In genomic region chr9:113452206-113452605, GRCh38 we compare ENCODE assay signal across 16 cellular contexts. TPM values are rescaled to one million over a fixed set of nuclear protein-coding genes. Genes with fewer than 3 reads are reported as not detected.
DNase-seq lines count a peak whose midpoint lies in the region; ATAC-seq, FAIRE-seq and TF ChIP-seq lines count a peak whose summit lies in the region.
"Had no signal": no experiment of that assay in that cellular context is flagged by ENCODE, and none has a peak within 500 bp of the region (broad histone marks: within the 10 kb centered on the region; RNA-seq: fewer than 3 reads in every experiment).

No MANE protein-coding gene starts in this region.

- no peaks in the 10 kb centered on the region for H3K27me3 ChIP-seq in left ventricle myocardium inferior (ENCODE audit: low read depth)
- no peaks in the 10 kb centered on the region; a peak in 1 of 5 replicates for H3K27me3 ChIP-seq in K562 (ENCODE audit: control insufficient read depth in 2 of 2, insufficient read depth in 2 of 2, low read length in 2 of 2)
- no peaks in the 10 kb centered on the region for H3K27me3 ChIP-seq in WERI-Rb-1 (ENCODE audit: insufficient read depth, low read depth, severe bottlenecking)
- H3K27me3 ChIP-seq: BLaER1 treated with 17β-estradiol and CSF1 and Interleukin-3, amounts not matched to agents 10 nM and 100 nM had no signal

- no peaks in the 10 kb centered on the region for H3K9me1 ChIP-seq in K562 (ENCODE audit: control insufficient read depth, insufficient read depth, low read length)

- WGBS in K562 (ENCODE audit: insufficient coverage, low coverage, missing lambda C conversion rate): 20% methylated on average over 3 of the region's 3 CpGs

- H3K4me3 Mint-ChIP-seq in neural crest cell: no peak overlapping the region
- H3K4me3 Mint-ChIP-seq: CD4-positive, CD25-positive, alpha-beta regulatory T cell; HFFc6 had no signal

- peak overlapping the region; percentile 54 for H3K27ac Mint-ChIP-seq in neural crest cell (ENCODE audit: unreplicated experiment)
- H3K27ac Mint-ChIP-seq: HFFc6 had no signal

- POLR2A ChIA-PET in K562 (lab: Yijun Ruan, JAX): no interaction called here

- H3K79me2 ChIP-seq in K562 (ENCODE audit: control insufficient read depth, insufficient read depth, low read length): no peaks in the 10 kb centered on the region

- peaks cover 32% of the 10 kb centered on the region for H3K4me1 Mint-ChIP-seq in neural crest cell
- H3K4me1 Mint-ChIP-seq: CD4-positive, CD25-positive, alpha-beta regulatory T cell had no signal

- no peak for TF ChIP-seq CTCF in left ventricle myocardium inferior (IDR thresholded peaks at IDR 0.05; ENCODE audit: borderline replicate concordance)
- no peak for TF ChIP-seq CTCF in K562 (IDR thresholded peaks at IDR 0.05 in 2 of 3, conservative IDR thresholded peaks at IDR 0.05 in 1 of 3; ENCODE audit: insufficient read depth in 2 of 3, low read depth in 1 of 3, low read length in 3 of 3)
- TF ChIP-seq CTCF in neural crest cell (conservative IDR thresholded peaks at IDR 0.05): no peak
- TF ChIP-seq CTCF in WERI-Rb-1 (IDR thresholded peaks at IDR 0.05; ENCODE audit: low read depth, low read length): no peak

- H4K20me1 ChIP-seq in K562 (replicated peaks; ENCODE audit: control insufficient read depth, insufficient read depth, low read length): no peaks in the 10 kb centered on the region
- H4K20me1 ChIP-seq: BLaER1 treated with 17β-estradiol and CSF1 and Interleukin-3, amounts not matched to agents 10 nM and 100 nM had no signal

- H3K27me3 Mint-ChIP-seq in neural crest cell (ENCODE audit: low read depth): no peaks in the 10 kb centered on the region
- H3K27me3 Mint-ChIP-seq: CD4-positive, CD25-positive, alpha-beta regulatory T cell had no signal

- no peak overlapping the region for H3K4me3 ChIP-seq in left ventricle myocardium inferior
- H3K4me3 ChIP-seq in K562: no peak overlapping the region
- no peak overlapping the region for H3K4me3 ChIP-seq in WERI-Rb-1 (ENCODE audit: low read depth, low read length)
- H3K4me3 ChIP-seq: BLaER1 treated with 17β-estradiol and CSF1 and Interleukin-3, amounts not matched to agents 10 nM and 100 nM had no signal

- H2AFZ ChIP-seq in K562 (ENCODE audit: low read depth, low read length): no peak overlapping the region

- no peak overlapping the region for H3K9ac ChIP-seq in K562 (ENCODE audit: insufficient read depth in 1 of 2, low read depth in 2 of 2, low read length in 2 of 2)
- H3K9ac ChIP-seq: BLaER1 treated with 17β-estradiol and CSF1 and Interleukin-3, amounts not matched to agents 10 nM and 100 nM had no signal

- no peaks in the 10 kb centered on the region for H3K36me3 Mint-ChIP-seq in neural crest cell (ENCODE audit: low read depth)
- H3K36me3 Mint-ChIP-seq: CD4-positive, CD25-positive, alpha-beta regulatory T cell had no signal

- peaks cover 2% of the 10 kb centered on the region for H3K9me3 Mint-ChIP-seq in neural crest cell
- H3K9me3 Mint-ChIP-seq: HFFc6 had no signal

- no peak for TF ChIP-seq EP300 in K562 (IDR thresholded peaks at IDR 0.05; ENCODE audit: low read length)

- H3K4me2 ChIP-seq in K562 (ENCODE audit: insufficient read depth, low read length): no peak overlapping the region
- H3K4me2 ChIP-seq: BLaER1 treated with 17β-estradiol and CSF1 and Interleukin-3, amounts not matched to agents 10 nM and 100 nM had no signal

- intact Hi-C loops in left ventricle myocardium inferior (cut with micrococcal nuclease): loop anchor here (10.0 kb wide), 1 partner anchor 53 kb away; no protein-coding TSS in a partner anchor
- intact Hi-C loops in Right ventricle myocardium superior (cut with DNase I): loop anchor here (5.0 kb wide), 1 partner anchor 40 kb away; no protein-coding TSS in a partner anchor
- intact Hi-C loops in K562 (cut with micrococcal nuclease): no loop called here

- TF ChIP-seq RAD21 in K562 (CRISPR knock-in tag; conservative IDR thresholded peaks at IDR 0.05 in 1 of 2, IDR thresholded peaks at IDR 0.05 in 1 of 2): no peak

- no peak for TF ChIP-seq POLR2A in K562 (conservative IDR thresholded peaks at IDR 0.05)

- H3K27ac ChIP-seq in left ventricle myocardium inferior (replicated peaks) (peak overlapping the region; percentile 49), K562 (ENCODE audit: extremely low read depth, low read depth, low read length) (no peak overlapping the region), WERI-Rb-1 (no peak overlapping the region)
- H3K27ac ChIP-seq: BLaER1 treated with 17β-estradiol and CSF1 and Interleukin-3, amounts not matched to agents 10 nM and 100 nM had no signal

- no peaks in the 10 kb centered on the region for H3K9me3 ChIP-seq in left ventricle myocardium inferior (replicated peaks)
- no peaks in the 10 kb centered on the region for H3K9me3 ChIP-seq in K562 (replicated peaks; ENCODE audit: control insufficient read depth, insufficient read depth, low read depth, low read length)
- no peaks in the 10 kb centered on the region for H3K9me3 ChIP-seq in WERI-Rb-1 (ENCODE audit: severe bottlenecking)
- H3K9me3 ChIP-seq: BLaER1 treated with 17β-estradiol and CSF1 and Interleukin-3, amounts not matched to agents 10 nM and 100 nM had no signal

- CTCF ChIA-PET in K562 (lab: Yijun Ruan, JAX; ENCODE audit: low intra/inter-chr PET ratio): no interaction called here

- in situ Hi-C loops in K562 (cut with MboI): no loop called here

- H3K4me1 ChIP-seq in left ventricle myocardium inferior (peaks cover 45% of the 10 kb centered on the region), K562 (replicated peaks in 1 of 2; ENCODE audit: control insufficient read depth in 2 of 2, insufficient read depth in 2 of 2, low read length in 2 of 2) (peaks cover 5 to 15% of the 10 kb centered on the region in 2 experiments; a peak in 4 of 5 replicates)

- FAIRE-seq in K562 (lab: Jason Lieb, UNC): no peak
- FAIRE-seq: GM19239, H1 had no signal

- no peak for ATAC-seq in Right ventricle myocardium superior (ENCODE audit: poor library complexity)
- ATAC-seq in K562: no peak

- DNase-seq in left ventricle myocardium inferior (no peak), Right ventricle myocardium superior (no peak), K562 (ENCODE audit: extremely low read depth in 1 of 4, low spot score in 3 of 4) (no peak), neural crest cell (ENCODE audit: low read depth, low spot score) (no peak), NCI-H524 (lab: John Stamatoyannopoulos, UW) (no peak), WERI-Rb-1 (no peak), NCI-H1694 treated with DMSO at 0.1 percent for 48 hours (lab: John Stamatoyannopoulos, UW) (no peak)
- DNase-seq: ACHN; CD4-positive, CD25-positive, alpha-beta regulatory T cell; DMS53; GF-D8; HCEC 1CT; HFFc6 had no signal

- no peaks in the 10 kb centered on the region for H3K36me3 ChIP-seq in left ventricle myocardium inferior
- no peaks in the 10 kb centered on the region for H3K36me3 ChIP-seq in K562 (ENCODE audit: control insufficient read depth, insufficient read depth, low read length)
- H3K36me3 ChIP-seq in WERI-Rb-1: no peaks in the 10 kb centered on the region
- H3K36me3 ChIP-seq: BLaER1 treated with 17β-estradiol and CSF1 and Interleukin-3, amounts not matched to agents 10 nM and 100 nM had no signal

- no TSS peak for BruUV-seq in K562 (replicated peaks; lab: Mats Ljungman, UMichigan)

RNA-seq across cellular contexts. Expression of gene RGS3, which starts 11.3 kb away (rescaled TPM):
- 187 TPM for total RNA-seq in left ventricle myocardium inferior
- total RNA-seq in Right ventricle myocardium superior: 138 TPM
- 1.8 and 5.3 TPM in 2 replicates for total RNA-seq in K562 (2011; cell fraction: chromatin; rRNA removed; ENCODE audit: low replicate concordance)
- 3.2 and 3.3 TPM in 2 replicates for total RNA-seq in K562 (2011; cell fraction: nucleolus; rRNA removed)
- total RNA-seq in K562 (2011; cell fraction: nucleoplasm; rRNA removed): 2.8 and 3.2 TPM in 2 replicates
- 2.2 and 3.1 TPM in 2 replicates for total RNA-seq in K562 (2014; rRNA removed)
- total RNA-seq in K562 (2014; rRNA removed; fragmentation: Illumina TruSeq; extraction: Trizol): 0.95 and 1.1 TPM in 2 replicates
- 0.79 and 0.83 TPM in 2 replicates for total RNA-seq in K562 (2015; rRNA removed; fragmentation: Illumina TruSeq; extraction: Trizol)
- 2.9 and 3.0 TPM in 2 replicates for total RNA-seq in K562 (2021)
- 0.65 and 0.67 TPM in 2 replicates for polyA plus RNA-seq in K562 (2011; rRNA removed)
- polyA plus RNA-seq in K562 (2011; cell fraction: cytosol; rRNA removed): 0.66 and 0.88 TPM in 2 replicates
- 0.83 and 2.0 TPM in 2 replicates for polyA plus RNA-seq in K562 (2011; cell fraction: nucleus; rRNA removed)
- polyA plus RNA-seq in K562 (2012): 1.9 and 18.5 TPM in 2 replicates
- polyA plus RNA-seq in K562 (2014; fragmentation: Illumina TruSeq; extraction: Trizol): 2.1 TPM in 2 replicates
- under 1 TPM; 0.08 to 0.15 TPM for polyA plus RNA-seq in K562 (2014; fragmentation: Nextera tagmentation; extraction: Ambion mirVana)
- polyA plus RNA-seq in K562 (2014; rRNA removed): 1.7 TPM in 2 replicates
- 0.27 and 0.81 TPM in 2 replicates for polyA minus RNA-seq in K562 (2011; rRNA and poly(A)+ RNA removed)
- polyA minus RNA-seq in K562 (2011; cell fraction: cytosol; rRNA and poly(A)+ RNA removed): 0.95 and 2.0 TPM in 2 replicates
- polyA minus RNA-seq in K562 (2011; cell fraction: nucleus; rRNA and poly(A)+ RNA removed): 1.4 and 1.9 TPM in 2 replicates
- total RNA-seq in neural crest cell: 36.7 and 41.0 TPM in 2 replicates

RNA-seq across cellular contexts. Expression of gene C9orf43, which starts 41.7 kb away (rescaled TPM):
- total RNA-seq in left ventricle myocardium inferior (0.14 TPM), Right ventricle myocardium superior (0.27 TPM), K562 (2014; rRNA removed) (0.27 and 0.49 TPM in 2 replicates), K562 (2014; rRNA removed; fragmentation: Illumina TruSeq; extraction: Trizol) (0.29 and 0.33 TPM in 2 replicates), K562 (2015; rRNA removed; fragmentation: Illumina TruSeq; extraction: Trizol) (0.38 and 0.58 TPM in 2 replicates), K562 (2021) (0.27 and 0.63 TPM in 2 replicates), neural crest cell (0.68 and 0.77 TPM in 2 replicates)
- total RNA-seq in K562 (2011; cell fraction: chromatin; rRNA removed; ENCODE audit: low replicate concordance): 0.81 and 1.0 TPM in 2 replicates
- 0.66 and 0.83 TPM in 2 replicates for total RNA-seq in K562 (2011; cell fraction: nucleolus; rRNA removed)
- total RNA-seq in K562 (2011; cell fraction: nucleoplasm; rRNA removed): 1.4 and 3.1 TPM in 2 replicates
- polyA plus RNA-seq in K562 (2011; rRNA removed) (0.19 and 0.33 TPM in 2 replicates), K562 (2014; fragmentation: Illumina TruSeq; extraction: Trizol) (0.28 and 0.48 TPM in 2 replicates), K562 (2014; fragmentation: Nextera tagmentation; extraction: Ambion mirVana) (under 1 TPM; 0.21 to 0.31 TPM), K562 (2014; rRNA removed) (0.45 and 1.1 TPM in 2 replicates)
- 0.12 and 0.27 TPM in 2 replicates for polyA plus RNA-seq in K562 (2011; cell fraction: cytosol; rRNA removed)
- 0.18 and 0.32 TPM in 2 replicates for polyA plus RNA-seq in K562 (2011; cell fraction: nucleus; rRNA removed)
- polyA plus RNA-seq in K562 (2012): 0.18 and 0.44 TPM in 2 replicates
- polyA minus RNA-seq in K562 (2011; rRNA and poly(A)+ RNA removed): 0.72 and 0.74 TPM in 2 replicates
- not detected in 2 replicates for polyA minus RNA-seq in K562 (2011; cell fraction: cytosol; rRNA and poly(A)+ RNA removed)
- polyA minus RNA-seq in K562 (2011; cell fraction: nucleus; rRNA and poly(A)+ RNA removed): 0.81 and 0.89 TPM in 2 replicates

RNA-seq across cellular contexts. Expression of gene POLE3, which starts 41.7 kb away (rescaled TPM):
- total RNA-seq in left ventricle myocardium inferior (22.5 TPM), Right ventricle myocardium superior (20.6 TPM), K562 (2014; rRNA removed) (96.6 and 116 TPM in 2 replicates), K562 (2014; rRNA removed; fragmentation: Illumina TruSeq; extraction: Trizol) (124 and 137 TPM in 2 replicates), K562 (2015; rRNA removed; fragmentation: Illumina TruSeq; extraction: Trizol) (148 and 155 TPM in 2 replicates), K562 (2021) (91.5 and 95.7 TPM in 2 replicates), neural crest cell (86.5 and 86.6 TPM in 2 replicates)
- 30.9 and 38.3 TPM in 2 replicates for total RNA-seq in K562 (2011; cell fraction: chromatin; rRNA removed; ENCODE audit: low replicate concordance)
- total RNA-seq in K562 (2011; cell fraction: nucleolus; rRNA removed): 28.6 and 39.2 TPM in 2 replicates
- total RNA-seq in K562 (2011; cell fraction: nucleoplasm; rRNA removed): 44.4 and 64.5 TPM in 2 replicates
- polyA plus RNA-seq in K562 (2011; rRNA removed) (116 and 163 TPM in 2 replicates), K562 (2014; fragmentation: Illumina TruSeq; extraction: Trizol) (159 and 179 TPM in 2 replicates), K562 (2014; fragmentation: Nextera tagmentation; extraction: Ambion mirVana) (100 to 1,000 TPM in 1 of 2 experiments, 10 to 100 TPM in 1; 52.6 to 110 TPM), K562 (2014; rRNA removed) (102 and 115 TPM in 2 replicates)
- 85.5 and 134 TPM in 2 replicates for polyA plus RNA-seq in K562 (2011; cell fraction: cytosol; rRNA removed)
- polyA plus RNA-seq in K562 (2011; cell fraction: nucleus; rRNA removed): 69.3 and 73.0 TPM in 2 replicates
- 75.7 and 93.0 TPM in 2 replicates for polyA plus RNA-seq in K562 (2012)
- 78.4 and 89.9 TPM in 2 replicates for polyA minus RNA-seq in K562 (2011; rRNA and poly(A)+ RNA removed)
- 24.5 and 35.2 TPM in 2 replicates for polyA minus RNA-seq in K562 (2011; cell fraction: cytosol; rRNA and poly(A)+ RNA removed)
- polyA minus RNA-seq in K562 (2011; cell fraction: nucleus; rRNA and poly(A)+ RNA removed): 11.8 and 21.7 TPM in 2 replicates

RNA-seq across cellular contexts. Expression of gene ALAD, which starts 51.1 kb away (rescaled TPM):
- total RNA-seq in left ventricle myocardium inferior (75.6 TPM), Right ventricle myocardium superior (129 TPM), K562 (2014; rRNA removed) (6.8 and 7.4 TPM in 2 replicates), K562 (2014; rRNA removed; fragmentation: Illumina TruSeq; extraction: Trizol) (5.6 and 6.5 TPM in 2 replicates), K562 (2015; rRNA removed; fragmentation: Illumina TruSeq; extraction: Trizol) (10.8 and 11.4 TPM in 2 replicates), K562 (2021) (10.8 and 11.4 TPM in 2 replicates), neural crest cell (23.2 and 23.7 TPM in 2 replicates)
- 27.4 and 37.9 TPM in 2 replicates for total RNA-seq in K562 (2011; cell fraction: chromatin; rRNA removed; ENCODE audit: low replicate concordance)
- 14.2 and 19.7 TPM in 2 replicates for total RNA-seq in K562 (2011; cell fraction: nucleolus; rRNA removed)
- 22.7 and 30.5 TPM in 2 replicates for total RNA-seq in K562 (2011; cell fraction: nucleoplasm; rRNA removed)
- polyA plus RNA-seq in K562 (2011; rRNA removed) (6.1 and 7.4 TPM in 2 replicates), K562 (2014; fragmentation: Illumina TruSeq; extraction: Trizol) (12.7 and 12.8 TPM in 2 replicates), K562 (2014; fragmentation: Nextera tagmentation; extraction: Ambion mirVana) (1 to 10 TPM; 1.3 to 2.3 TPM), K562 (2014; rRNA removed) (9.8 and 10.5 TPM in 2 replicates)
- polyA plus RNA-seq in K562 (2011; cell fraction: cytosol; rRNA removed): 4.6 and 4.7 TPM in 2 replicates
- polyA plus RNA-seq in K562 (2011; cell fraction: nucleus; rRNA removed): 24.7 and 38.2 TPM in 2 replicates
- polyA plus RNA-seq in K562 (2012): 17.4 and 28.3 TPM in 2 replicates
- polyA minus RNA-seq in K562 (2011; rRNA and poly(A)+ RNA removed): 5.9 and 6.0 TPM in 2 replicates
- polyA minus RNA-seq in K562 (2011; cell fraction: cytosol; rRNA and poly(A)+ RNA removed): 2.7 and 3.3 TPM in 2 replicates
- 10.2 and 13.0 TPM in 2 replicates for polyA minus RNA-seq in K562 (2011; cell fraction: nucleus; rRNA and poly(A)+ RNA removed)
